Comparison of ENCODE assay signal across 2 cellular contexts in genomic region chr10:68471586-68472408, GRCh38.
TF ChIP-seq lines count a peak whose summit lies in the region.

Gene DNA2, minus strand, starts transcription at chr10:68471973. Its CDS starts 109 bp downstream, at chr10:68471864.

TF ChIP-seq in HEK293, 187 proteins besides CTCF, POLR2A, EP300 and RAD21 (continued from another document and continues in another):
- TF ChIP-seq ZFP37 (tag by site-specific recombination; IDR thresholded peaks at IDR 0.05) (peak; percentile 79; the same call in 1 of the 2 replicates), ZNF791 (tag by site-specific recombination; IDR thresholded peaks at IDR 0.05) (no peak), ZNF610 (tag by site-specific recombination; IDR thresholded peaks at IDR 0.05; ENCODE audit: borderline replicate concordance) (peak; percentile 52; the same call in 1 of the 2 replicates), HIC1 (tag by site-specific recombination; IDR thresholded peaks at IDR 0.05) (no peak), ZSCAN4 (tag by site-specific recombination; IDR thresholded peaks at IDR 0.05) (no peak), ZNF654 (tag by site-specific recombination; IDR thresholded peaks at IDR 0.05; ENCODE audit: low read depth) (no peak), FEZF1 (tag by site-specific recombination; IDR thresholded peaks at IDR 0.05) (peak; percentile 38; the same call in 1 of the 2 replicates), GLIS2 (tag by site-specific recombination; IDR thresholded peaks at IDR 0.05) (peak; percentile 86), ZNF366 (tag by site-specific recombination; conservative IDR thresholded peaks at IDR 0.05) (peak; percentile 82), ZNF747 (tag by site-specific recombination; IDR thresholded peaks at IDR 0.05) (no peak), ZNF202 (tag by site-specific recombination; IDR thresholded peaks at IDR 0.05; ENCODE audit: borderline replicate concordance) (no peak), ZNF692 (tag by site-specific recombination; IDR thresholded peaks at IDR 0.05) (peak; percentile 84), ZNF555 (tag by site-specific recombination; conservative IDR thresholded peaks at IDR 0.05) (no peak), PRDM4 (tag by site-specific recombination; IDR thresholded peaks at IDR 0.05) (peak; percentile 55; the same call in 1 of the 2 replicates), ZNF704 (tag by site-specific recombination; IDR thresholded peaks at IDR 0.05) (no peak), SP3 (tag by site-specific recombination; IDR thresholded peaks at IDR 0.05) (peak; percentile 68), ZNF76 (tag by site-specific recombination; IDR thresholded peaks at IDR 0.05; ENCODE audit: borderline replicate concordance, low read depth) (peak; percentile 38; the same call in 1 of the 2 replicates), ZNF146 (tag by site-specific recombination; IDR thresholded peaks at IDR 0.05) (0 out of 2 replicates have a peak, but pooled peaks have one; percentile 2), ZNF785 (tag by site-specific recombination; IDR thresholded peaks at IDR 0.05) (no peak)

TF ChIP-seq in SK-N-SH, 30 proteins besides CTCF, POLR2A, EP300 and RAD21 (continued from another document):
- TF ChIP-seq EZH2phosphoT487 (IDR thresholded peaks at IDR 0.05; ENCODE audit: borderline replicate concordance, low read depth) (no peak), JUND (IDR thresholded peaks at IDR 0.05) (no peak), USF1 (IDR thresholded peaks at IDR 0.05; ENCODE audit: borderline replicate concordance, low read depth) (peak; percentile 53), TAF1 (IDR thresholded peaks at IDR 0.05; ENCODE audit: borderline replicate concordance, low read depth, low read length) (peak; percentile 46), MAX (IDR thresholded peaks at IDR 0.05; ENCODE audit: low read depth) (peak; percentile 96), CHD2 (IDR thresholded peaks at IDR 0.05; ENCODE audit: low read length, partially characterized antibody) (no peak), TEAD4 (IDR thresholded peaks at IDR 0.05; ENCODE audit: borderline replicate concordance, insufficient read depth) (peak; percentile 24; the same call in 1 of the 2 replicates), MXI1 (IDR thresholded peaks at IDR 0.05; ENCODE audit: low read depth, low read length) (peak; percentile 96)
TF ChIP-seq in SK-N-SH: peak in this region for 10.
